ENCODE assay signal across 8 cellular contexts in genomic region chr17:35808962-35809854, GRCh38.
DNase-seq lines count a peak whose midpoint lies in the region; ATAC-seq, FAIRE-seq and TF ChIP-seq lines count a peak whose summit lies in the region.

Gene TAF15 (plus strand): TSS chr17:35809484. CDS start chr17:35809570, 86 bp downstream.

- H3K9me3 Mint-ChIP-seq in nephron, result no peaks in the 10 kb centered on the region
- H3K9me3 Mint-ChIP-seq in stimulated activated naive CD8-positive, alpha-beta T cell treated with anti-CD3 and anti-CD28 coated beads, Interleukin-15, Interleukin-2, amounts not matched to agents 100 ng/mL and 50 ng/mL, for 24 hours, result no peaks in the 10 kb centered on the region

- peaks cover 15% of the 10 kb centered on the region for H3K27me3 Mint-ChIP-seq in nephron (ENCODE audit: low read depth)
- H3K27me3 Mint-ChIP-seq in stimulated activated naive CD8-positive, alpha-beta T cell treated with anti-CD3 and anti-CD28 coated beads, Interleukin-15, Interleukin-2, amounts not matched to agents 100 ng/mL and 50 ng/mL, for 24 hours, result no peaks in the 10 kb centered on the region

- peak; percentile 99 for TF ChIP-seq POLR2A in H54 (IDR thresholded peaks at IDR 0.05; ENCODE audit: low read depth, low read length)

- H3K4me3 Mint-ChIP-seq in nephron, result peak within 1 kb of the TSS; percentile 92 to 95 (median 93)
- H3K4me3 Mint-ChIP-seq in stimulated activated naive CD8-positive, alpha-beta T cell treated with anti-CD3 and anti-CD28 coated beads, Interleukin-15, Interleukin-2, amounts not matched to agents 100 ng/mL and 50 ng/mL, for 24 hours, result peak within 1 kb of the TSS; percentile 95

- peaks cover 10% of the 10 kb centered on the region for H3K36me3 Mint-ChIP-seq in nephron (ENCODE audit: low read depth)
- H3K36me3 Mint-ChIP-seq in stimulated activated naive CD8-positive, alpha-beta T cell treated with anti-CD3 and anti-CD28 coated beads, Interleukin-15, Interleukin-2, amounts not matched to agents 100 ng/mL and 50 ng/mL, for 24 hours (ENCODE audit: low read depth), result peaks cover 35% of the 10 kb centered on the region

- peak within 1 kb of the TSS; percentile 65 for H3K4me3 ChIP-seq in RWPE2 (ENCODE audit: severe bottlenecking)
- H3K4me3 ChIP-seq in fibroblast of pulmonary artery (replicated peaks; ENCODE audit: low read depth, low read length), result peak within 1 kb of the TSS; percentile 94

- ATAC-seq in RWPE2 (ENCODE audit: low read depth), result peak; percentile 93

- H3K27me3 ChIP-seq in RWPE2 (ENCODE audit: insufficient read depth, poor library complexity, severe bottlenecking), result no peaks in the 10 kb centered on the region

- peak within 1 kb of the TSS; percentile 100 for H3K27ac Mint-ChIP-seq in nephron
- H3K27ac Mint-ChIP-seq in stimulated activated naive CD8-positive, alpha-beta T cell treated with anti-CD3 and anti-CD28 coated beads, Interleukin-15, Interleukin-2, amounts not matched to agents 100 ng/mL and 50 ng/mL, for 24 hours, result peak within 1 kb of the TSS; percentile 97

- peaks cover 30% of the 10 kb centered on the region for H3K4me1 Mint-ChIP-seq in nephron
- peaks cover 63% of the 10 kb centered on the region for H3K4me1 Mint-ChIP-seq in stimulated activated naive CD8-positive, alpha-beta T cell treated with anti-CD3 and anti-CD28 coated beads, Interleukin-15, Interleukin-2, amounts not matched to agents 100 ng/mL and 50 ng/mL, for 24 hours (ENCODE audit: low read depth)

- TF ChIP-seq CTCF in RWPE2 (IDR thresholded peaks at IDR 0.05; ENCODE audit: poor library complexity, severe bottlenecking) (peak; percentile 91), fibroblast of pulmonary artery (IDR thresholded peaks at IDR 0.05; ENCODE audit: low read length, missing control alignments) (peak; percentile 82), nephron (IDR thresholded peaks at IDR 0.05; ENCODE audit: unreplicated experiment in 3 of 3) (peak; percentile 72 to 84 (median 76))

- peaks cover 40% of the 10 kb centered on the region for H3K36me3 ChIP-seq in RWPE2 (ENCODE audit: low read depth)

- no peak for FAIRE-seq in H54 (lab: Jason Lieb, UNC)

- peaks cover 28% of the 10 kb centered on the region for H3K4me1 ChIP-seq in RWPE2 (ENCODE audit: insufficient read depth, poor library complexity, severe bottlenecking)

- peak within 1 kb of the TSS; percentile 73 for H3K27ac ChIP-seq in RWPE2 (ENCODE audit: poor library complexity, severe bottlenecking)

- DNase-seq in ELR (ENCODE audit: low read depth) (peak; percentile 99), H54 (ENCODE audit: insufficient read length, low spot score) (peak; percentile 88), LoVo (ENCODE audit: low spot score) (peak; percentile 97), RWPE2 (ENCODE audit: low spot score) (peak; percentile 96), fibroblast of pulmonary artery (ENCODE audit: low read depth) (peak; percentile 99)
- DNase-seq in activated T-helper 9 cell treated with anti-CD3 and anti-CD28 coated beads, Interleukin-2, amount 50 U/mL, for 16 hours (ENCODE audit: low read depth), result peak; percentile 93

- no peaks in the 10 kb centered on the region for H3K9me3 ChIP-seq in RWPE2 (ENCODE audit: severe bottlenecking)

Comparison
In these comparisons a context has a peak if more than half of its experiments do, and no peak if none do; other contexts are left out.
1. Peak in every context shown above with its lines: DNase-seq, ATAC-seq, H3K4me3 ChIP-seq and H3K27ac ChIP-seq.